In genomic region chr6:166754218-166755030, GRCh38 we compare ENCODE assay signal across 21 cellular contexts.
DNase-seq lines count a peak whose midpoint lies in the region; ATAC-seq and TF ChIP-seq lines count a peak whose summit lies in the region.
"Had no signal": no experiment of that assay in that cellular context is flagged by ENCODE, and none has a peak within 500 bp of the region (broad histone marks: within the 10 kb centered on the region; RNA-seq: fewer than 3 reads in every experiment).

No MANE protein-coding gene starts in this region.

- no peak overlapping the region for H3K4me3 ChIP-seq in BLaER1
- H3K4me3 ChIP-seq in H7 (ENCODE audit: insufficient read depth, low read depth, low read length), result no peak overlapping the region
- H3K4me3 ChIP-seq: GM12878, HAP-1 had no signal

- H3K4me1 ChIP-seq in BLaER1, result peaks cover 85% of the 10 kb centered on the region
- H3K4me1 ChIP-seq: HAP-1 had no signal

- no peaks in the 10 kb centered on the region for H3K9me3 ChIP-seq in BLaER1
- H3K9me3 ChIP-seq: HAP-1 had no signal

- no peak overlapping the region for H3K9ac ChIP-seq in BLaER1

- H3K4me3 Mint-ChIP-seq in WTC11, result no peak overlapping the region
- H3K4me3 Mint-ChIP-seq: CD4-positive, CD25-positive, alpha-beta regulatory T cell; CD8-positive, alpha-beta memory T cell had no signal

- H3K27me3 ChIP-seq in BLaER1 (peaks cover 55% of the 10 kb centered on the region), H7 (ENCODE audit: control insufficient read depth, insufficient read depth, low read length) (no peaks in the 10 kb centered on the region)

- no peak overlapping the region for H3K27ac Mint-ChIP-seq in WTC11

- H3K27me3 Mint-ChIP-seq in WTC11 (ENCODE audit: low read depth), result no peaks in the 10 kb centered on the region; the same call in 1 of the 2 replicates

- POLR2A ChIA-PET in WTC11 (lab: Charles Lee), result no interaction called here

- no peak for TF ChIP-seq CTCF in WTC11 (IDR thresholded peaks at IDR 0.05)

- H3K36me3 Mint-ChIP-seq in WTC11, result no peaks in the 10 kb centered on the region

- H3K9me3 Mint-ChIP-seq in WTC11, result no peaks in the 10 kb centered on the region
- H3K9me3 Mint-ChIP-seq: CD4-positive, CD25-positive, alpha-beta regulatory T cell; CD8-positive, alpha-beta memory T cell had no signal

- H3K27ac ChIP-seq in BLaER1, result no peak overlapping the region
- no peak overlapping the region for H3K27ac ChIP-seq in substantia nigra (ENCODE audit: low read depth, low read length, poor library complexity, severe bottlenecking)

- peak overlapping the region; percentile 25 for H3K4me2 ChIP-seq in BLaER1

- H3K36me3 ChIP-seq in BLaER1 (no peaks in the 10 kb centered on the region), H7 (replicated peaks; ENCODE audit: control insufficient read depth, insufficient read depth, low read length) (no peaks in the 10 kb centered on the region)
- H3K36me3 ChIP-seq: HAP-1 had no signal

- peaks cover 60% of the 10 kb centered on the region for H4K20me1 ChIP-seq in BLaER1

- H3K4me1 Mint-ChIP-seq in WTC11, result peaks cover 43% of the 10 kb centered on the region

- ATAC-seq in WTC11, result no peak
- ATAC-seq: GM12878 had no signal

- DNase-seq in H7 (peak; percentile 84), WTC11 (ENCODE audit: low spot score) (no peak), mesenteric fat pad (ENCODE audit: low spot score) (peak; percentile 43), NCI-H1105 (lab: John Stamatoyannopoulos, UW) (no peak), NCI-H82 (lab: John Stamatoyannopoulos, UW) (no peak), NCI-H2107 (lab: John Stamatoyannopoulos, UW) (no peak), substantia nigra (lab: John Stamatoyannopoulos, UW) (no peak)
- DNase-seq: 8988T; C1 segment of cervical spinal cord; CD4-positive, CD25-positive, alpha-beta regulatory T cell; CD8-positive, alpha-beta memory T cell; COR-L47; DMS 273 treated with DMSO at 0.1 percent for 48 hours; DMS53; DND-41; EL; GOT3; KG1 had no signal

- CTCF ChIA-PET in WTC11 (lab: Charles Lee), result interaction anchor here (0.6 to 1.8 kb wide), 4 partner anchors 9 to 170 kb away, joined by 3 to 13 read pairs (median 4); no protein-coding TSS in a partner anchor

TF ChIP-seq in WTC11, 78 proteins besides CTCF, POLR2A, EP300 and RAD21:
- TF ChIP-seq ZNF423 (CRISPR knock-in tag; IDR thresholded peaks at IDR 0.05) (peak; percentile 83), AR (CRISPR knock-in tag; IDR thresholded peaks at IDR 0.05) (no peak), ATF1 (CRISPR knock-in tag; IDR thresholded peaks at IDR 0.05) (peak; percentile 42; the same call in 1 of the 2 replicates)
- TF ChIP-seq, protein P1, sequence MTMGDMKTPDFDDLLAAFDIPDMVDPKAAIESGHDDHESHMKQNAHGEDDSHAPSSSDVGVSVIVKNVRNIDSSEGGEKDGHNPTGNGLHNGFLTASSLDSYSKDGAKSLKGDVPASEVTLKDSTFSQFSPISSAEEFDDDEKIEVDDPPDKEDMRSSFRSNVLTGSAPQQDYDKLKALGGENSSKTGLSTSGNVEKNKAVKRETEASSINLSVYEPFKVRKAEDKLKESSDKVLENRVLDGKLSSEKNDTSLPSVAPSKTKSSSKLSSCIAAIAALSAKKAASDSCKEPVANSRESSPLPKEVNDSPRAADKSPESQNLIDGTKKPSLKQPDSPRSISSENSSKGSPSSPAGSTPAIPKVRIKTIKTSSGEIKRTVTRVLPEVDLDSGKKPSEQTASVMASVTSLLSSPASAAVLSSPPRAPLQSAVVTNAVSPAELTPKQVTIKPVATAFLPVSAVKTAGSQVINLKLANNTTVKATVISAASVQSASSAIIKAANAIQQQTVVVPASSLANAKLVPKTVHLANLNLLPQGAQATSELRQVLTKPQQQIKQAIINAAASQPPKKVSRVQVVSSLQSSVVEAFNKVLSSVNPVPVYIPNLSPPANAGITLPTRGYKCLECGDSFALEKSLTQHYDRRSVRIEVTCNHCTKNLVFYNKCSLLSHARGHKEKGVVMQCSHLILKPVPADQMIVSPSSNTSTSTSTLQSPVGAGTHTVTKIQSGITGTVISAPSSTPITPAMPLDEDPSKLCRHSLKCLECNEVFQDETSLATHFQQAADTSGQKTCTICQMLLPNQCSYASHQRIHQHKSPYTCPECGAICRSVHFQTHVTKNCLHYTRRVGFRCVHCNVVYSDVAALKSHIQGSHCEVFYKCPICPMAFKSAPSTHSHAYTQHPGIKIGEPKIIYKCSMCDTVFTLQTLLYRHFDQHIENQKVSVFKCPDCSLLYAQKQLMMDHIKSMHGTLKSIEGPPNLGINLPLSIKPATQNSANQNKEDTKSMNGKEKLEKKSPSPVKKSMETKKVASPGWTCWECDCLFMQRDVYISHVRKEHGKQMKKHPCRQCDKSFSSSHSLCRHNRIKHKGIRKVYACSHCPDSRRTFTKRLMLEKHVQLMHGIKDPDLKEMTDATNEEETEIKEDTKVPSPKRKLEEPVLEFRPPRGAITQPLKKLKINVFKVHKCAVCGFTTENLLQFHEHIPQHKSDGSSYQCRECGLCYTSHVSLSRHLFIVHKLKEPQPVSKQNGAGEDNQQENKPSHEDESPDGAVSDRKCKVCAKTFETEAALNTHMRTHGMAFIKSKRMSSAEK (CRISPR knock-in tag; IDR thresholded peaks at IDR 0.05; ENCODE audit: borderline replicate concordance), result no peak

Comparison
In these comparisons a context has a peak if more than half of its experiments do, and no peak if none do; other contexts are left out.
1. DNase-seq: peak in H7 (single experiment) and mesenteric fat pad (single experiment); none in WTC11 (single experiment), NCI-H1105 (single experiment), NCI-H82 (single experiment), NCI-H2107 (single experiment) and substantia nigra (0 of 49).